In the genomic region with DNA sequence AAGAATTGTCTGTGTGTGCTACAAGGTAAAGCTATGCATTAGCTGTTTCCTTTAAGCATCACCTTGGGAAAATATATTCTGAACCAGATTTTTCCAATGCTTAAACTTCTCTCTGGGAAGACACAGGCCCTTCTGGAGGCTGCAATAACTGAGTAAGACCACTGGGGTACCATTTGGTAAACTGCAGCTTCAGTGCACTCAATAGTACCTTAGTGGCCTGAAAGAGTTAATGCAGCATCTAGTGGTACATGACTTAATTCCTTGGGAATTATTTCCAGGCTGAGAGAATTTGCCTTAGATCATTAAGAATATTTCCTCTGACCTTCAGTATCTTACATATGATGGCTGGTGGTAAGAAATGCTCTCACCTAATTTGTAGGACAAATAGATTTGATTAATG, we compare ENCODE assay signal across 12 cellular contexts.
DNase-seq lines count a peak whose midpoint lies in the region; ATAC-seq, FAIRE-seq and TF ChIP-seq lines count a peak whose summit lies in the region.
"Had no signal": no experiment of that assay in that cellular context is flagged by ENCODE, and none has a peak within 500 bp of the region (broad histone marks: within the 10 kb centered on the region; RNA-seq: fewer than 3 reads in every experiment).

No MANE protein-coding gene starts in this region.

- H3K36me3 ChIP-seq in astrocyte (ENCODE audit: insufficient read depth, low read length) (no peaks in the 10 kb centered on the region), neural progenitor cell (no peaks in the 10 kb centered on the region)

- peak; percentile 41 for FAIRE-seq in astrocyte (lab: Jason Lieb, UNC)

- H3K9me3 ChIP-seq in astrocyte (ENCODE audit: insufficient read depth, low read depth, low read length) (no peaks in the 10 kb centered on the region), neural progenitor cell (ENCODE audit: low read depth) (no peaks in the 10 kb centered on the region)

- no peak overlapping the region for H2AFZ ChIP-seq in astrocyte (ENCODE audit: low read depth, low read length)
- no peak overlapping the region for H2AFZ ChIP-seq in neural progenitor cell (replicated peaks)

- H3K27me3 Mint-ChIP-seq in astrocyte (ENCODE audit: low read depth, unreplicated experiment) (no peaks in the 10 kb centered on the region), neural progenitor cell (ENCODE audit: insufficient read depth, low read depth) (no peaks in the 10 kb centered on the region)

- H3K4me3 Mint-ChIP-seq in astrocyte (ENCODE audit: unreplicated experiment) (no peak overlapping the region), neural progenitor cell (no peak overlapping the region)
- H3K4me3 Mint-ChIP-seq: activated T-cell treated with anti-CD3 and anti-CD28 coated beads, Interleukin-2, amount 50 U/mL, for 4 hours; T-helper 1 cell treated with Interleukin-12 subunit alpha and Interleukin-12 subunit beta and Interleukin-4 antibody, amounts not matched to agents 30 μg/mL and 1 μg/mL, for 36 hours had no signal

- no peaks in the 10 kb centered on the region for H3K79me2 ChIP-seq in astrocyte (ENCODE audit: insufficient read depth, low read length)
- no peaks in the 10 kb centered on the region for H3K79me2 ChIP-seq in neural progenitor cell (ENCODE audit: low read depth)

- H3K9me3 Mint-ChIP-seq in astrocyte (ENCODE audit: unreplicated experiment), result no peaks in the 10 kb centered on the region
- H3K9me3 Mint-ChIP-seq in neural progenitor cell, result no peaks in the 10 kb centered on the region

- H3K4me1 ChIP-seq in astrocyte (ENCODE audit: insufficient read depth, low read length) (peaks cover 6% of the 10 kb centered on the region), neural progenitor cell (no peaks in the 10 kb centered on the region)

- H3K36me3 Mint-ChIP-seq in astrocyte (ENCODE audit: low read depth, unreplicated experiment), result no peaks in the 10 kb centered on the region
- no peaks in the 10 kb centered on the region for H3K36me3 Mint-ChIP-seq in neural progenitor cell

- H3K27me3 ChIP-seq in astrocyte (ENCODE audit: insufficient read depth, low read length) (no peaks in the 10 kb centered on the region), neural progenitor cell (no peaks in the 10 kb centered on the region)

- H3K27ac Mint-ChIP-seq in astrocyte (ENCODE audit: unreplicated experiment), result no peak overlapping the region
- no peak overlapping the region for H3K27ac Mint-ChIP-seq in neural progenitor cell
- H3K27ac Mint-ChIP-seq: T-helper 1 cell treated with Interleukin-12 subunit alpha and Interleukin-12 subunit beta and Interleukin-4 antibody, amounts not matched to agents 30 μg/mL and 1 μg/mL, for 36 hours had no signal

- TF ChIP-seq CTCF in astrocyte (IDR thresholded peaks at IDR 0.05; ENCODE audit: insufficient read depth, low read depth, low read length), result peak; percentile 66
- TF ChIP-seq CTCF in neural progenitor cell (IDR thresholded peaks at IDR 0.05), result peak; percentile 68

- no peaks in the 10 kb centered on the region for H4K20me1 ChIP-seq in astrocyte (ENCODE audit: insufficient read depth, low read length)
- no peaks in the 10 kb centered on the region for H4K20me1 ChIP-seq in neural progenitor cell (ENCODE audit: low read depth)

- DNase-seq in DMS53 (lab: John Stamatoyannopoulos, UW), result peak; percentile 44
- no peak for DNase-seq in DMS53 treated with DMSO at 0.1 percent for 48 hours (lab: John Stamatoyannopoulos, UW; ENCODE audit: unreplicated experiment)
- peak; percentile 53 for DNase-seq in astrocyte (ENCODE audit: low read depth)
- DNase-seq in neural progenitor cell (ENCODE audit: low spot score), result peak; percentile 66
- DNase-seq in NCI-H1105 (lab: John Stamatoyannopoulos, UW), result no peak
- DNase-seq: 8988T; activated T-cell treated with anti-CD3 and anti-CD28 coated beads, Interleukin-2, amount 50 U/mL, for 4 hours; NCI-H187 had no signal

- no peaks in the 10 kb centered on the region for H3F3A ChIP-seq in neural progenitor cell (ENCODE audit: low read depth)

- H3K4me3 ChIP-seq in astrocyte (ENCODE audit: insufficient read depth, low read depth, low read length) (no peak overlapping the region), neural progenitor cell (no peak overlapping the region)

- peak; percentile 55 for ATAC-seq in HG03378 (IDR thresholded peaks at IDR 0.05; ENCODE audit: unreplicated experiment)
- ATAC-seq in HG03139 (IDR thresholded peaks at IDR 0.05; ENCODE audit: unreplicated experiment), result no peak
- no peak for ATAC-seq in GM18870 (IDR thresholded peaks at IDR 0.05; ENCODE audit: unreplicated experiment)
- ATAC-seq: activated T-cell treated with anti-CD3 and anti-CD28 coated beads, Interleukin-2, amount 50 U/mL, for 4 hours had no signal

- H3K4me2 ChIP-seq in astrocyte (ENCODE audit: low read length), result no peak overlapping the region
- H3K4me2 ChIP-seq in neural progenitor cell, result no peak overlapping the region

- H3K9ac ChIP-seq in astrocyte (ENCODE audit: low read length), result no peak overlapping the region
- no peak overlapping the region for H3K9ac ChIP-seq in neural progenitor cell

- H3K27ac ChIP-seq in astrocyte (ENCODE audit: low read depth, low read length) (no peak overlapping the region), neural progenitor cell (no peak overlapping the region)

- peaks cover 7% of the 10 kb centered on the region for H3K4me1 Mint-ChIP-seq in astrocyte (ENCODE audit: low read depth, unreplicated experiment)
- no peaks in the 10 kb centered on the region for H3K4me1 Mint-ChIP-seq in neural progenitor cell

Comparison
In these comparisons a context has a peak if more than half of its experiments do, and no peak if none do; other contexts are left out.
1. DNase-seq: peak in DMS53 (single experiment), astrocyte (single experiment) and neural progenitor cell (single experiment); none in DMS53 treated with DMSO at 0.1 percent for 48 hours (single experiment) and NCI-H1105 (single experiment).